In the genomic region with DNA sequence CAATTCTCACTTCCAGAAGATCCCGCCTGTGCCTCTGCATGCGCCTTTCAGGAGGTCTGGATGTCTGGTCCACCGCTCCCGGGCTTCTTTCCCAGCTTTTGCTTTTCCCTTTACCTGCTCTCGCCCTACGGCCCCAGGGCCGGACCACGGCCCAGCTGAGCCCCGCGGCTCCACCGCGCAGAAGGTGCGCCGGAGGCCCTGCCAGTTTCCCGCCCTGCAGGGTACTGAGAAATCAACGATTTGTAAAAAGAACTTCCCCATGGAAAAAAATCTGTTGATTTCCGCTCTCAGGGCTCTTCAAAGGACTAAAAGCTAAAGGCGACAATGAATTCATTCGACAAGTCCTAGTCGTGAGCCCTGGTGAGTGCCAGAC, we compare ENCODE assay signal across 9 cellular contexts. TPM values are rescaled to one million over a fixed set of nuclear protein-coding genes. Genes with fewer than 3 reads are reported as not detected.
DNase-seq lines count a peak whose midpoint lies in the region; ATAC-seq and TF ChIP-seq lines count a peak whose summit lies in the region.
"Had no signal": no experiment of that assay in that cellular context is flagged by ENCODE, and none has a peak within 500 bp of the region (broad histone marks: within the 10 kb centered on the region; RNA-seq: fewer than 3 reads in every experiment).

No MANE protein-coding gene starts in this region.

- WGBS in prostate gland, result 21% methylated on average over 20 of the region's 20 CpGs

- no peak for TF ChIP-seq CTCF in DOHH2 (IDR thresholded peaks at IDR 0.05; ENCODE audit: low read depth, low read length, poor library complexity, severe bottlenecking)
- TF ChIP-seq CTCF in VCaP (conservative IDR thresholded peaks at IDR 0.05), result no peak
- no peak for TF ChIP-seq CTCF in prostate gland (IDR thresholded peaks at IDR 0.05)
- TF ChIP-seq CTCF in MM.1S (IDR thresholded peaks at IDR 0.05; ENCODE audit: low read length), result no peak

- peaks cover 15% of the 10 kb centered on the region for H3K4me1 ChIP-seq in DOHH2 (ENCODE audit: control insufficient read depth, low read length)
- H3K4me1 ChIP-seq in prostate gland (replicated peaks), result no peaks in the 10 kb centered on the region
- no peaks in the 10 kb centered on the region for H3K4me1 ChIP-seq in MM.1S (ENCODE audit: low read length)

- DNase-seq in germinal center (ENCODE audit: low spot score), result peak; percentile 40
- no peak for DNase-seq in prostate gland (ENCODE audit: low spot score)
- no peak for DNase-seq in MM.1S
- no peak for DNase-seq in NCI-H526 treated with DMSO at 0.1 percent for 48 hours (lab: John Stamatoyannopoulos, UW)

- H3K27ac ChIP-seq in DOHH2 (ENCODE audit: low read depth, low read length) (no peak overlapping the region), VCaP (peak overlapping the region; percentile 50), prostate gland (peak overlapping the region; percentile 63 to 66), MM.1S (ENCODE audit: low read length) (no peak overlapping the region)

- no peak overlapping the region for H3K9ac ChIP-seq in MM.1S (ENCODE audit: low read length)

- peak overlapping the region; percentile 74 for H3K4me3 ChIP-seq in DOHH2 (ENCODE audit: low read length)
- peak overlapping the region; percentile 34 to 36 for H3K4me3 ChIP-seq in prostate gland
- no peak overlapping the region for H3K4me3 ChIP-seq in MM.1S (ENCODE audit: low read length)
- H3K4me3 ChIP-seq: K562 had no signal

- no peaks in the 10 kb centered on the region for H3K9me2 ChIP-seq in DOHH2 (replicated peaks; ENCODE audit: control insufficient read depth, low read length)
- no peaks in the 10 kb centered on the region for H3K9me2 ChIP-seq in MM.1S (replicated peaks; ENCODE audit: insufficient read depth, low read length)

- no peak overlapping the region for H2AFZ ChIP-seq in MM.1S (ENCODE audit: low read length)

- ATAC-seq in GM18519 (IDR thresholded peaks at IDR 0.05; ENCODE audit: low FRiP score, unreplicated experiment) (no peak), GM21723 (IDR thresholded peaks at IDR 0.05; ENCODE audit: unreplicated experiment) (no peak)
- ATAC-seq: K562 had no signal

- peaks cover 24% of the 10 kb centered on the region for H3K27me3 ChIP-seq in DOHH2 (ENCODE audit: control insufficient read depth, low read length)
- H3K27me3 ChIP-seq in prostate gland (replicated peaks; ENCODE audit: insufficient read depth), result no peaks in the 10 kb centered on the region
- peaks cover 67% of the 10 kb centered on the region for H3K27me3 ChIP-seq in MM.1S (replicated peaks; ENCODE audit: insufficient read depth, low read length)

- H3K36me3 ChIP-seq in DOHH2 (ENCODE audit: control insufficient read depth, low read length), result no peaks in the 10 kb centered on the region
- H3K36me3 ChIP-seq in prostate gland, result no peaks in the 10 kb centered on the region
- H3K36me3 ChIP-seq in MM.1S (replicated peaks; ENCODE audit: insufficient read depth, low read length), result no peaks in the 10 kb centered on the region

- H3K9me3 ChIP-seq in DOHH2 (ENCODE audit: control insufficient read depth, insufficient read depth, low read length), result no peaks in the 10 kb centered on the region
- H3K9me3 ChIP-seq in prostate gland, result no peaks in the 10 kb centered on the region
- H3K9me3 ChIP-seq in MM.1S (replicated peaks; ENCODE audit: insufficient read depth, low read length), result no peaks in the 10 kb centered on the region

- peak overlapping the region; percentile 72 for H3K4me2 ChIP-seq in DOHH2 (ENCODE audit: low read length)
- no peak overlapping the region for H3K4me2 ChIP-seq in MM.1S (ENCODE audit: low read depth, low read length)

- TF ChIP-seq POLR2A in prostate gland (IDR thresholded peaks at IDR 0.05), result no peak

- intact Hi-C loops in prostate gland (cut with DNase I), result no loop called here

- H4K20me1 ChIP-seq in DOHH2 (ENCODE audit: control insufficient read depth, insufficient read depth, low read depth, low read length), result no peaks in the 10 kb centered on the region
- no peaks in the 10 kb centered on the region for H4K20me1 ChIP-seq in MM.1S (ENCODE audit: insufficient read depth, low read length)

- H3F3A ChIP-seq in DOHH2 (ENCODE audit: control insufficient read depth, insufficient read depth) (peaks cover 4% of the 10 kb centered on the region; the same call in 1 of the 2 replicates), MM.1S (ENCODE audit: insufficient read depth, low read length) (no peaks in the 10 kb centered on the region)

- H3K79me2 ChIP-seq in DOHH2 (ENCODE audit: control insufficient read depth, low read length), result no peaks in the 10 kb centered on the region
- H3K79me2 ChIP-seq in MM.1S (ENCODE audit: low read length), result no peaks in the 10 kb centered on the region

RNA-seq across cellular contexts. Expression of a gene that starts 7.0 kb away (rescaled TPM):
- total RNA-seq in prostate gland, result under 1 TPM; under 0.01 TPM

RNA-seq across cellular contexts. Expression of a gene that starts 32.9 kb away (rescaled TPM):
- 10 to 100 TPM; 19.6 to 68.7 TPM for total RNA-seq in prostate gland

Comparison
In these comparisons a context has a peak if more than half of its experiments do, and no peak if none do; other contexts are left out.
1. H3K27ac ChIP-seq: peak in VCaP (single experiment) and prostate gland (2 of 2); none in DOHH2 (single experiment) and MM.1S (single experiment).